Comparison of ENCODE assay signal across 14 cellular contexts in genomic region chr3:121651684-121652083, GRCh38. TPM values are rescaled to one million over a fixed set of nuclear protein-coding genes. Genes with fewer than 3 reads are reported as not detected.
A peak's percentile ranks its signal among the peaks of the same experiment; 100 is the strongest.
DNase-seq lines count a peak whose midpoint lies in the region; ATAC-seq, FAIRE-seq and TF ChIP-seq lines count a peak whose summit lies in the region.
"Had no signal": no experiment of that assay in that cellular context is flagged by ENCODE, and none has a peak within 500 bp of the region (broad histone marks: within the 10 kb centered on the region; RNA-seq: fewer than 3 reads in every experiment).

No MANE protein-coding gene starts in this region.

- FAIRE-seq in small intestine (lab: Jason Lieb, UNC), result no peak

- peak overlapping the region; percentile 20 for H3K4me3 Mint-ChIP-seq in activated naive CD4-positive, alpha-beta T cell treated with anti-CD3 and anti-CD28 coated beads, Interleukin-2, amount 50 U/mL, for 24 hours
- H3K4me3 Mint-ChIP-seq: activated naive CD8-positive, alpha-beta T cell treated with anti-CD3 and anti-CD28 coated beads for 36 hours had no signal

- H3K9me3 Mint-ChIP-seq in activated naive CD4-positive, alpha-beta T cell treated with anti-CD3 and anti-CD28 coated beads, Interleukin-2, amount 50 U/mL, for 24 hours, result no peaks in the 10 kb centered on the region
- H3K9me3 Mint-ChIP-seq: activated naive CD8-positive, alpha-beta T cell treated with anti-CD3 and anti-CD28 coated beads for 36 hours had no signal

- ATAC-seq in HG03135 (IDR thresholded peaks at IDR 0.05; ENCODE audit: unreplicated experiment) (no peak), HG02981 (IDR thresholded peaks at IDR 0.05; ENCODE audit: unreplicated experiment) (no peak), GM18909 (IDR thresholded peaks at IDR 0.05; ENCODE audit: poor library complexity, unreplicated experiment) (no peak)

- no peaks in the 10 kb centered on the region for H3K9me3 ChIP-seq in small intestine (ENCODE audit: control insufficient read depth, low read depth)
- H3K9me3 ChIP-seq: BE2C, transverse colon had no signal

- no peak for DNase-seq in activated naive CD4-positive, alpha-beta T cell treated with Interleukin-2 at 50 U/mL for 16 hours
- DNase-seq in NCI-H2029 (lab: John Stamatoyannopoulos, UW) (peak; percentile 61), cardiac fibroblast (ENCODE audit: low read depth in 2 of 2) (peak; percentile 22 to 43), small intestine (peak; percentile 31)
- DNase-seq: activated naive CD8-positive, alpha-beta T cell treated with anti-CD3 and anti-CD28 coated beads for 36 hours; BE2C; mesendoderm; NCI-H526; transverse colon had no signal

- no peak for TF ChIP-seq CTCF in cardiac fibroblast (IDR thresholded peaks at IDR 0.05; ENCODE audit: low read depth, low read length)

- H3K4me1 Mint-ChIP-seq in activated naive CD4-positive, alpha-beta T cell treated with anti-CD3 and anti-CD28 coated beads, Interleukin-2, amount 50 U/mL, for 24 hours, result peaks cover 72% of the 10 kb centered on the region

- H3K27ac Mint-ChIP-seq in activated naive CD4-positive, alpha-beta T cell treated with anti-CD3 and anti-CD28 coated beads, Interleukin-2, amount 50 U/mL, for 24 hours, result peak overlapping the region; percentile 79
- H3K27ac Mint-ChIP-seq: activated naive CD8-positive, alpha-beta T cell treated with anti-CD3 and anti-CD28 coated beads for 36 hours had no signal

- H3K4me1 ChIP-seq in small intestine (ENCODE audit: control insufficient read depth in 2 of 2, insufficient read depth in 1 of 2, low read depth in 1 of 2, low read length in 1 of 2), result peaks cover 0 to 3% of the 10 kb centered on the region in 2 donors
- H3K4me1 ChIP-seq: BE2C had no signal

- H3K27me3 Mint-ChIP-seq in activated naive CD4-positive, alpha-beta T cell treated with anti-CD3 and anti-CD28 coated beads, Interleukin-2, amount 50 U/mL, for 24 hours, result no peaks in the 10 kb centered on the region
- H3K27me3 Mint-ChIP-seq: activated naive CD8-positive, alpha-beta T cell treated with anti-CD3 and anti-CD28 coated beads for 36 hours had no signal

- peaks cover 29% of the 10 kb centered on the region for H3K36me3 Mint-ChIP-seq in activated naive CD4-positive, alpha-beta T cell treated with anti-CD3 and anti-CD28 coated beads, Interleukin-2, amount 50 U/mL, for 24 hours

- H3K4me3 ChIP-seq in cardiac fibroblast (replicated peaks in 1 of 2; ENCODE audit: low read depth in 2 of 2, low read length in 2 of 2) (no peak overlapping the region), small intestine (ENCODE audit: low read depth in 1 of 2, low read length in 2 of 2) (no peak overlapping the region)
- H3K4me3 ChIP-seq: coronary artery, transverse colon had no signal

- no peak overlapping the region for H3K27ac ChIP-seq in small intestine (ENCODE audit: low read depth in 1 of 2, low read length in 1 of 2)
- H3K27ac ChIP-seq: coronary artery, transverse colon had no signal

- no peaks in the 10 kb centered on the region for H3K27me3 ChIP-seq in small intestine (ENCODE audit: control insufficient read depth in 2 of 2, insufficient read depth in 2 of 2, low read length in 2 of 2)
- H3K27me3 ChIP-seq: BE2C, transverse colon had no signal

- H3K36me3 ChIP-seq in small intestine (ENCODE audit: control insufficient read depth in 2 of 2, insufficient read depth in 2 of 2, low read length in 2 of 2), result no peaks in the 10 kb centered on the region
- H3K36me3 ChIP-seq: BE2C, transverse colon had no signal

RNA-seq across cellular contexts. Expression of gene HCLS1, which starts 9.0 kb away (rescaled TPM):
- polyA plus RNA-seq in small intestine, result 10 to 100 TPM in 2 of 3 donors, 1 to 10 TPM in 1; 8.5 to 31.3 (median 30.4) TPM

RNA-seq across cellular contexts. Expression of gene FBXO40, which starts 58.5 kb away (rescaled TPM):
- not detected for polyA plus RNA-seq in small intestine
